In the genomic region with DNA sequence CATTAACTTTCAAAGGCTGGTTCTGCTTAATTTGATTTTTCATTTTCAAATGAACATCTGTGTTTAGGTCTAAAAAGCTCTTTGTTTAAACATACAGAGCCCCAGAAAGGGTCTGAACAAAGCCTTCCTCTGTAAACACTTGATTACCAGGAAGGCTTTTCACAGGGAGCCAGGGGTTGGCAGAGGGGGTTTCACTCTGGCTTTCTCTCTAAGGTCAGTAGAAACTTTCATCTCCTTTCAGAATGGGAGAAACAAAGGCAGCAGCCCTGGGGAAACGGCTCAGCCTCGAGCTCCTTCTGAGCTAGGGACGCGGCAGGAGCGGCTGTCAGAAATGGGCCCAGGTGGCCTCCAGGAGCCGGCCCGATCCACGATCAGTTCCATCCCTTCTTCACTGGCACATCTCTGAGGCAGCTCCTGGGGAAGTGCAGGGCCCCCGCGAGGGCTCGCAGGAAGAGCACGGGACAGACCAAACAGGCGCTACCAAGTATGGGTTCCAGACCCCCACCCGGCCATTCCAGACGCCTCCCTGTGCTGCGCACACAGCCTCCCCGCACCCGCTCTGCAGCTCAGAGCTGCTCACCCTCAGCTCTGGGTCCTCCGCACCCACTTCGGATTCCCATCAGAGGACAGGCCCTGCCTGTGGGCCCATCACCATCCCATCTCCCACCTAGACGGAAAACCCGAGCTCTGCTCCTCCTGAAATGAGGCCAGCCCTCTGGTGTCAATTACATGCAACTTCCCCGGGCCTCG, we compare ENCODE assay signal across 2 cellular contexts.
TF ChIP-seq lines count a peak whose summit lies in the region.

No MANE protein-coding gene starts in this region.

TF ChIP-seq in HCT116, 20 proteins besides CTCF, POLR2A, EP300 and RAD21:
- TF ChIP-seq, protein P1, sequence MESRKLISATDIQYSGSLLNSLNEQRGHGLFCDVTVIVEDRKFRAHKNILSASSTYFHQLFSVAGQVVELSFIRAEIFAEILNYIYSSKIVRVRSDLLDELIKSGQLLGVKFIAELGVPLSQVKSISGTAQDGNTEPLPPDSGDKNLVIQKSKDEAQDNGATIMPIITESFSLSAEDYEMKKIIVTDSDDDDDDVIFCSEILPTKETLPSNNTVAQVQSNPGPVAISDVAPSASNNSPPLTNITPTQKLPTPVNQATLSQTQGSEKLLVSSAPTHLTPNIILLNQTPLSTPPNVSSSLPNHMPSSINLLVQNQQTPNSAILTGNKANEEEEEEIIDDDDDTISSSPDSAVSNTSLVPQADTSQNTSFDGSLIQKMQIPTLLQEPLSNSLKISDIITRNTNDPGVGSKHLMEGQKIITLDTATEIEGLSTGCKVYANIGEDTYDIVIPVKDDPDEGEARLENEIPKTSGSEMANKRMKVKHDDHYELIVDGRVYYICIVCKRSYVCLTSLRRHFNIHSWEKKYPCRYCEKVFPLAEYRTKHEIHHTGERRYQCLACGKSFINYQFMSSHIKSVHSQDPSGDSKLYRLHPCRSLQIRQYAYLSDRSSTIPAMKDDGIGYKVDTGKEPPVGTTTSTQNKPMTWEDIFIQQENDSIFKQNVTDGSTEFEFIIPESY (IDR thresholded peaks at IDR 0.05; ENCODE audit: extremely low read depth, insufficient replicate concordance, low read length) = no peak
- TF ChIP-seq CBX3 (IDR thresholded peaks at IDR 0.05; ENCODE audit: low read depth) (no peak), EGR1 (IDR thresholded peaks at IDR 0.05; ENCODE audit: low read depth) (no peak), POLR2AphosphoS5 (IDR thresholded peaks at IDR 0.05; ENCODE audit: low read depth, low read length) (no peak), ZNF274 (IDR thresholded peaks at IDR 0.05; ENCODE audit: low read depth, low read length) (no peak), SP1 (IDR thresholded peaks at IDR 0.05; ENCODE audit: low read depth) (no peak), FOSL1 (IDR thresholded peaks at IDR 0.05; ENCODE audit: low read depth) (no peak), SIN3A (IDR thresholded peaks at IDR 0.05; ENCODE audit: low read depth) (no peak), EZH2 (IDR thresholded peaks at IDR 0.05) (no peak), EZH2phosphoT487 (IDR thresholded peaks at IDR 0.05; ENCODE audit: borderline replicate concordance) (no peak), YY1 (IDR thresholded peaks at IDR 0.05; ENCODE audit: extremely low read depth, insufficient replicate concordance, low read depth, low read length) (no peak), TCF7L2 (IDR thresholded peaks at IDR 0.05; ENCODE audit: borderline replicate concordance, extremely low read depth, insufficient read depth, insufficient read length) (no peak), SRF (IDR thresholded peaks at IDR 0.05; ENCODE audit: low read depth) (no peak), JUND (IDR thresholded peaks at IDR 0.05) (no peak), ELF1 (IDR thresholded peaks at IDR 0.05; ENCODE audit: borderline replicate concordance, low read depth) (no peak)
- TF ChIP-seq, protein P2, sequence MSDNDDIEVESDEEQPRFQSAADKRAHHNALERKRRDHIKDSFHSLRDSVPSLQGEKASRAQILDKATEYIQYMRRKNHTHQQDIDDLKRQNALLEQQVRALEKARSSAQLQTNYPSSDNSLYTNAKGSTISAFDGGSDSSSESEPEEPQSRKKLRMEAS (IDR thresholded peaks at IDR 0.05) = no peak
- TF ChIP-seq, protein P3, sequence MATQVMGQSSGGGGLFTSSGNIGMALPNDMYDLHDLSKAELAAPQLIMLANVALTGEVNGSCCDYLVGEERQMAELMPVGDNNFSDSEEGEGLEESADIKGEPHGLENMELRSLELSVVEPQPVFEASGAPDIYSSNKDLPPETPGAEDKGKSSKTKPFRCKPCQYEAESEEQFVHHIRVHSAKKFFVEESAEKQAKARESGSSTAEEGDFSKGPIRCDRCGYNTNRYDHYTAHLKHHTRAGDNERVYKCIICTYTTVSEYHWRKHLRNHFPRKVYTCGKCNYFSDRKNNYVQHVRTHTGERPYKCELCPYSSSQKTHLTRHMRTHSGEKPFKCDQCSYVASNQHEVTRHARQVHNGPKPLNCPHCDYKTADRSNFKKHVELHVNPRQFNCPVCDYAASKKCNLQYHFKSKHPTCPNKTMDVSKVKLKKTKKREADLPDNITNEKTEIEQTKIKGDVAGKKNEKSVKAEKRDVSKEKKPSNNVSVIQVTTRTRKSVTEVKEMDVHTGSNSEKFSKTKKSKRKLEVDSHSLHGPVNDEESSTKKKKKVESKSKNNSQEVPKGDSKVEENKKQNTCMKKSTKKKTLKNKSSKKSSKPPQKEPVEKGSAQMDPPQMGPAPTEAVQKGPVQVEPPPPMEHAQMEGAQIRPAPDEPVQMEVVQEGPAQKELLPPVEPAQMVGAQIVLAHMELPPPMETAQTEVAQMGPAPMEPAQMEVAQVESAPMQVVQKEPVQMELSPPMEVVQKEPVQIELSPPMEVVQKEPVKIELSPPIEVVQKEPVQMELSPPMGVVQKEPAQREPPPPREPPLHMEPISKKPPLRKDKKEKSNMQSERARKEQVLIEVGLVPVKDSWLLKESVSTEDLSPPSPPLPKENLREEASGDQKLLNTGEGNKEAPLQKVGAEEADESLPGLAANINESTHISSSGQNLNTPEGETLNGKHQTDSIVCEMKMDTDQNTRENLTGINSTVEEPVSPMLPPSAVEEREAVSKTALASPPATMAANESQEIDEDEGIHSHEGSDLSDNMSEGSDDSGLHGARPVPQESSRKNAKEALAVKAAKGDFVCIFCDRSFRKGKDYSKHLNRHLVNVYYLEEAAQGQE (IDR thresholded peaks at IDR 0.05; ENCODE audit: low read depth) = no peak
- TF ChIP-seq, protein P4, sequence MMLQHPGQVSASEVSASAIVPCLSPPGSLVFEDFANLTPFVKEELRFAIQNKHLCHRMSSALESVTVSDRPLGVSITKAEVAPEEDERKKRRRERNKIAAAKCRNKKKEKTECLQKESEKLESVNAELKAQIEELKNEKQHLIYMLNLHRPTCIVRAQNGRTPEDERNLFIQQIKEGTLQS (IDR thresholded peaks at IDR 0.05) = no peak

TF ChIP-seq in H1, 55 proteins besides CTCF, POLR2A, EP300 and RAD21:
- no peak for TF ChIP-seq RFX5 (IDR thresholded peaks at IDR 0.05; ENCODE audit: borderline replicate concordance, low read depth, low read length)
- TF ChIP-seq MAFK (IDR thresholded peaks at IDR 0.05; ENCODE audit: low read depth, low read length) = no peak
- TF ChIP-seq, protein P4 (IDR thresholded peaks at IDR 0.05; ENCODE audit: insufficient read depth, low read depth, low read length) = no peak
- TF ChIP-seq, protein P5, sequence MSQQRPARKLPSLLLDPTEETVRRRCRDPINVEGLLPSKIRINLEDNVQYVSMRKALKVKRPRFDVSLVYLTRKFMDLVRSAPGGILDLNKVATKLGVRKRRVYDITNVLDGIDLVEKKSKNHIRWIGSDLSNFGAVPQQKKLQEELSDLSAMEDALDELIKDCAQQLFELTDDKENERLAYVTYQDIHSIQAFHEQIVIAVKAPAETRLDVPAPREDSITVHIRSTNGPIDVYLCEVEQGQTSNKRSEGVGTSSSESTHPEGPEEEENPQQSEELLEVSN (IDR thresholded peaks at IDR 0.05) = no peak
- no peak for TF ChIP-seq SIN3A (conservative IDR thresholded peaks at IDR 0.05 in 1 of 2, IDR thresholded peaks at IDR 0.05 in 1 of 2; ENCODE audit: low read depth in 1 of 2, low read length in 2 of 2)
- no peak for TF ChIP-seq GABPA (IDR thresholded peaks at IDR 0.05; ENCODE audit: borderline replicate concordance, insufficient read depth, low read length)
- no peak for TF ChIP-seq RNF2 (IDR thresholded peaks at IDR 0.05; ENCODE audit: borderline replicate concordance, low read depth, low read length, missing control alignments, poor library complexity, severe bottlenecking)
- TF ChIP-seq FOSL1 (IDR thresholded peaks at IDR 0.05; ENCODE audit: insufficient read depth, low read depth, low read length) = no peak
- TF ChIP-seq TBP (IDR thresholded peaks at IDR 0.05; ENCODE audit: low read depth, low read length) = no peak
- no peak for TF ChIP-seq KDM5A (IDR thresholded peaks at IDR 0.05; ENCODE audit: low read length)
- TF ChIP-seq KDM1A (IDR thresholded peaks at IDR 0.05; ENCODE audit: borderline replicate concordance, low read length) = no peak
- TF ChIP-seq HDAC6 (IDR thresholded peaks at IDR 0.05; ENCODE audit: low read depth, low read length) = no peak
- TF ChIP-seq RBBP5 (IDR thresholded peaks at IDR 0.05; ENCODE audit: borderline replicate concordance, low read depth, low read length) = no peak
- TF ChIP-seq, protein P2 (IDR thresholded peaks at IDR 0.05) = no peak
- TF ChIP-seq TCF12 (IDR thresholded peaks at IDR 0.05; ENCODE audit: low read depth, low read length) = no peak
- TF ChIP-seq NRF1 (IDR thresholded peaks at IDR 0.05; ENCODE audit: low read depth, low read length) = no peak
- TF ChIP-seq SAP30 (IDR thresholded peaks at IDR 0.05; ENCODE audit: insufficient read depth, insufficient replicate concordance, low read length) = no peak
